In the genomic region with DNA sequence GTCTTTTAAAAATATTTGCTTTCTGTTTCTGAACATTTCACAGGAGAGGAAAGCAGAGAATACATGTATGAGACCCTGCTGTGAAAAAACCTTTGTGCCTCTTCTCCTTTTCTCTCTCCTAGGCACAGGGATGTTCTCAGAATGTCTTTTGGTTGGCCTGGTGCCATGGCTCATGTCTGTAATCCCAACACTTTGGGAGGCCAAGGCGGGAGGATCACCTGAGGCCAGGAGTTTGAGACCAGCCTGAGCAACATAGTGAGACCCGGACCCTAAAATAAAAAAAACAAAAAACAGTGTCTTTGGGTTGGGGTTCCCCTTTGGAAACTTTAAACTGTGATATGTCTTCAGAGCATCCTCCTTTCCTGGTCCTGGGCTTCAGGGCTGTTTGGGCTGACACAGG, we compare ENCODE assay signal across 13 cellular contexts. TPM values are rescaled to one million over a fixed set of nuclear protein-coding genes. Genes with fewer than 3 reads are reported as not detected.
DNase-seq lines count a peak whose midpoint lies in the region; ATAC-seq, FAIRE-seq and TF ChIP-seq lines count a peak whose summit lies in the region.
"Had no signal": no experiment of that assay in that cellular context is flagged by ENCODE, and none has a peak within 500 bp of the region (broad histone marks: within the 10 kb centered on the region; RNA-seq: fewer than 3 reads in every experiment).

No MANE protein-coding gene starts in this region.

- TF ChIP-seq RAD21 in H1 (IDR thresholded peaks at IDR 0.05 in 1 of 2, conservative IDR thresholded peaks at IDR 0.05 in 1 of 2; ENCODE audit: low read depth in 2 of 2, low read length in 2 of 2): no peak

- peak overlapping the region; percentile 97 for H3K4me3 Mint-ChIP-seq in activated CD4-positive, alpha-beta T cell treated with anti-CD3 and anti-CD28 coated beads for 36 hours

- no peaks in the 10 kb centered on the region; the same call in 1 of the 2 replicates for H3K23me2 ChIP-seq in H1 (ENCODE audit: low read depth, low read length)

- no peaks in the 10 kb centered on the region for H3K9me3 ChIP-seq in OCI-LY7 (ENCODE audit: low read length)
- H3K9me3 ChIP-seq in H1 (ENCODE audit: insufficient read depth in 2 of 2, low read depth in 1 of 2, low read length in 1 of 2): no peaks in the 10 kb centered on the region; a peak in 1 of 4 replicates
- H3K9me3 ChIP-seq in trophoblast cell (ENCODE audit: insufficient read depth, low read depth, low read length): no peaks in the 10 kb centered on the region

- no peak overlapping the region for H4K91ac ChIP-seq in H1 (replicated peaks; ENCODE audit: insufficient read length, low read length)
- no peak overlapping the region for H4K91ac ChIP-seq in trophoblast cell (ENCODE audit: low read depth, low read length)

- H3K9me2 ChIP-seq in OCI-LY7 (ENCODE audit: insufficient read depth, low read length): no peaks in the 10 kb centered on the region

- H2BK20ac ChIP-seq in H1 (ENCODE audit: low read length): no peak overlapping the region

- no peak for TF ChIP-seq POLR2A in H1 (IDR thresholded peaks at IDR 0.05; ENCODE audit: control extremely low read depth in 1 of 2, low read depth in 2 of 2, low read length in 2 of 2)

- H2AK5ac ChIP-seq in H1 (ENCODE audit: low read depth, low read length) (no peak overlapping the region), trophoblast cell (ENCODE audit: low read length) (no peak overlapping the region)

- TF ChIP-seq CTCF in OCI-LY7 (conservative IDR thresholded peaks at IDR 0.05; ENCODE audit: low read length) (no peak), H1 (IDR thresholded peaks at IDR 0.05; ENCODE audit: control extremely low read depth in 1 of 3, insufficient read depth in 1 of 3, low read depth in 1 of 3, low read length in 3 of 3) (no peak)

- H4K5ac ChIP-seq in H1 (ENCODE audit: insufficient read length, low read depth, low read length): no peak overlapping the region

- H3K27ac Mint-ChIP-seq in activated CD4-positive, alpha-beta T cell treated with anti-CD3 and anti-CD28 coated beads for 36 hours: no peak overlapping the region

- H3K4me1 Mint-ChIP-seq in activated CD4-positive, alpha-beta T cell treated with anti-CD3 and anti-CD28 coated beads for 36 hours: peaks cover 34% of the 10 kb centered on the region

- no peak overlapping the region for H3K4me3 ChIP-seq in OCI-LY7 (ENCODE audit: low read depth, low read length, poor library complexity, severe bottlenecking)
- H3K4me3 ChIP-seq in H1 (ENCODE audit: extremely low read depth in 1 of 4, insufficient read depth in 2 of 4, low read depth in 3 of 4, low read length in 4 of 4): peak overlapping the region in 1 of 4 experiments; percentile 97; a peak in 2 of 8 replicates
- no peak overlapping the region for H3K4me3 ChIP-seq in trophoblast cell (ENCODE audit: low read depth, low read length)

- POLR2A ChIA-PET in activated CD4-positive, alpha-beta T cell treated with anti-CD3 and anti-CD28 coated beads for 36 hours (lab: Charles Lee): no interaction called here
- POLR2A ChIA-PET in OCI-LY7 (lab: Charles Lee): no interaction called here
- POLR2A ChIA-PET in H1 (lab: Charles Lee; ENCODE audit: partially characterized antibody): interaction anchor here (1.0 kb wide), 1 partner anchor 22 kb away, joined by 3 read pairs; no protein-coding TSS in a partner anchor

- H3K9ac ChIP-seq in H1 (replicated peaks in 1 of 4; ENCODE audit: extremely low read depth in 1 of 4, low read depth in 3 of 4, low read length in 3 of 4) (no peak overlapping the region), trophoblast cell (ENCODE audit: low read length) (no peak overlapping the region)

- H3K36me3 ChIP-seq in OCI-LY7 (ENCODE audit: insufficient read depth, low read length): peaks cover 8% of the 10 kb centered on the region; the same call in 1 of the 2 replicates
- H3K36me3 ChIP-seq in H1 (ENCODE audit: control insufficient read depth in 2 of 4, insufficient read depth in 4 of 4, low read length in 3 of 4): peaks cover 0 to 15% (median 0%) of the 10 kb centered on the region in 4 experiments; a peak in 3 of 8 replicates
- H3K36me3 ChIP-seq in trophoblast cell (ENCODE audit: control insufficient read depth in 1 of 2, insufficient read depth in 2 of 2, low read length in 2 of 2): peaks cover 8 to 11% of the 10 kb centered on the region in 2 experiments

- CTCF ChIA-PET in activated CD4-positive, alpha-beta T cell treated with anti-CD3 and anti-CD28 coated beads for 36 hours (lab: Charles Lee): no interaction called here
- CTCF ChIA-PET in OCI-LY7 (lab: Charles Lee; ENCODE audit: unreplicated experiment): no interaction called here
- CTCF ChIA-PET in H1 (lab: Charles Lee; ENCODE audit: partially characterized antibody): interaction anchor here (1.2 kb wide), 1 partner anchor 10 kb away, joined by 5 read pairs; no protein-coding TSS in a partner anchor

- H2BK12ac ChIP-seq in H1 (ENCODE audit: low read depth, low read length): no peak overlapping the region
- H2BK12ac ChIP-seq in trophoblast cell (ENCODE audit: low read length): no peak overlapping the region

- BruUV-seq in OCI-LY7 (replicated peaks; lab: Mats Ljungman, UMichigan): no TSS peak

- no peak overlapping the region for H4K12ac ChIP-seq in trophoblast cell (ENCODE audit: low read depth, low read length)

- intact Hi-C loops in activated CD4-positive, alpha-beta T cell treated with anti-CD3 and anti-CD28 coated beads for 36 hours (cut with DNase I, micrococcal nuclease): loop anchor here in 1 of 2 experiments (10.0 kb wide), 1 partner anchor 634 kb away; a partner anchor contains a TSS
- intact Hi-C loops in OCI-LY7 (cut with micrococcal nuclease; ENCODE audit: unreplicated experiment): no loop called here

- DNase-seq in activated CD4-positive, alpha-beta T cell treated with anti-CD3 and anti-CD28 coated beads for 36 hours: no peak
- no peak for DNase-seq in activated CD4-positive, alpha-beta T cell treated with anti-CD3 and anti-CD28 coated beads for 48 hours
- no peak for DNase-seq in OCI-LY7 (ENCODE audit: low spot score)
- no peak for DNase-seq in H1 (ENCODE audit: low read depth in 1 of 2, low spot score in 2 of 2)
- no peak for DNase-seq in trophoblast cell
- no peak for DNase-seq in OCI-M1 (lab: John Stamatoyannopoulos, UW)
- DNase-seq in COLO668 (lab: John Stamatoyannopoulos, UW; ENCODE audit: unreplicated experiment): no peak
- no peak for DNase-seq in dedifferentiated amniotic fluid mesenchymal stem cell (ENCODE audit: extremely low spot score)
- DNase-seq: activated effector memory CD4-positive, alpha-beta T cell treated with Interleukin-2 at 50 U/mL for 16 hours; left colon had no signal

- TF ChIP-seq EP300 in H1 (IDR thresholded peaks at IDR 0.05; ENCODE audit: borderline replicate concordance in 1 of 2, low read depth in 2 of 2, low read length in 2 of 2): no peak

- H3K4me1 ChIP-seq in OCI-LY7 (ENCODE audit: insufficient read depth, low read length, poor library complexity, severe bottlenecking): peaks cover 37% of the 10 kb centered on the region
- peaks cover 0 to 7% (median 3%) of the 10 kb centered on the region in 4 experiments; a peak in 3 of 7 replicates for H3K4me1 ChIP-seq in H1 (replicated peaks in 1 of 4; ENCODE audit: control insufficient read depth in 3 of 4, insufficient read depth in 4 of 4, low read length in 3 of 4)
- H3K4me1 ChIP-seq in trophoblast cell (ENCODE audit: control insufficient read depth in 1 of 2, insufficient read depth in 2 of 2, low read length in 2 of 2): peaks cover 4 to 8% of the 10 kb centered on the region in 2 experiments
- H3K4me1 ChIP-seq: A549 had no signal

- no peak overlapping the region for H2BK5ac ChIP-seq in H1 (ENCODE audit: low read depth, low read length)
- H2BK5ac ChIP-seq in trophoblast cell (ENCODE audit: low read depth, low read length, poor library complexity): no peak overlapping the region

- H3K56ac ChIP-seq in H1 (replicated peaks; ENCODE audit: insufficient read length, low read depth, low read length): no peak overlapping the region

- ATAC-seq in activated CD4-positive, alpha-beta T cell treated with anti-CD3 and anti-CD28 coated beads for 36 hours: no peak
- ATAC-seq: A549, left colon had no signal

- no peak overlapping the region for H3K14ac ChIP-seq in H1 (ENCODE audit: insufficient read length)
- H3K14ac ChIP-seq in trophoblast cell (ENCODE audit: low read length): no peak overlapping the region

- peak overlapping the region; percentile 100 for H3K4me2 ChIP-seq in OCI-LY7 (ENCODE audit: low read length)
- peak overlapping the region; percentile 59 to 66; a peak in 1 of 4 replicates for H3K4me2 ChIP-seq in H1 (ENCODE audit: insufficient read depth in 1 of 2, low read depth in 2 of 2, low read length in 2 of 2)
- peak overlapping the region; percentile 10 for H3K4me2 ChIP-seq in trophoblast cell (ENCODE audit: low read length)

- no peaks in the 10 kb centered on the region for H3K27me3 ChIP-seq in H1 (replicated peaks in 1 of 4; ENCODE audit: control insufficient read depth in 3 of 4, extremely low read depth in 1 of 4, insufficient read depth in 3 of 4, low read length in 3 of 4)
- no peaks in the 10 kb centered on the region for H3K27me3 ChIP-seq in trophoblast cell (ENCODE audit: insufficient read depth, low read length)

- no peak overlapping the region for H2BK15ac ChIP-seq in H1 (ENCODE audit: low read length)

- H3K79me1 ChIP-seq in H1 (ENCODE audit: low read depth, low read length): peaks cover 6% of the 10 kb centered on the region
- peaks cover 7% of the 10 kb centered on the region for H3K79me1 ChIP-seq in trophoblast cell (ENCODE audit: low read length)

- H4K20me1 ChIP-seq in OCI-LY7 (ENCODE audit: insufficient read depth, low read length): no peaks in the 10 kb centered on the region
- peaks cover 0 to 7% of the 10 kb centered on the region in 2 experiments for H4K20me1 ChIP-seq in H1 (replicated peaks in 1 of 2; ENCODE audit: control insufficient read depth in 1 of 2, insufficient read depth in 2 of 2, low read length in 2 of 2)

- H3K27ac ChIP-seq in OCI-LY7 (ENCODE audit: low read depth, low read length, poor library complexity, severe bottlenecking) (no peak overlapping the region), H1 (ENCODE audit: low read depth, low read length) (no peak overlapping the region), trophoblast cell (ENCODE audit: low read depth, low read length) (no peak overlapping the region)
- H3K27ac ChIP-seq: epithelial cell of prostate had no signal

- H3K36me3 Mint-ChIP-seq in activated CD4-positive, alpha-beta T cell treated with anti-CD3 and anti-CD28 coated beads for 36 hours (ENCODE audit: low read depth): peaks cover 22% of the 10 kb centered on the region

- WGBS in H1 (ENCODE audit: extremely low coverage in 1 of 2, insufficient coverage in 1 of 2, insufficient read length in 1 of 2, insufficient replicate concordance in 2 of 2, low coverage in 1 of 2, low lambda C conversion rate in 2 of 2, missing lambda C conversion rate in 1 of 2), 2 experiments: 95% methylated on average over 2 of the region's 2 CpGs; no CpG with 5 or more reads in 1 of the 2 experiments
- no CpG with 5 or more reads among the region's 2 CpGs for WGBS in trophoblast cell (ENCODE audit: extremely low coverage, insufficient coverage, insufficient read length)

- no peak overlapping the region for H3K4ac ChIP-seq in H1 (replicated peaks; ENCODE audit: insufficient read length, low read depth, low read length)
- H3K4ac ChIP-seq in trophoblast cell (ENCODE audit: low read depth, low read length): peak overlapping the region; percentile 91

- no peak overlapping the region for H2AFZ ChIP-seq in OCI-LY7 (ENCODE audit: low read length)
- H2AFZ ChIP-seq in H1 (ENCODE audit: low read length): no peak overlapping the region
- no peak overlapping the region for H2AFZ ChIP-seq in trophoblast cell (ENCODE audit: insufficient read depth, low read length, poor library complexity)

- H4K8ac ChIP-seq in H1 (ENCODE audit: extremely low read depth, insufficient read depth, low read length) (no peak overlapping the region), trophoblast cell (ENCODE audit: low read depth, low read length) (no peak overlapping the region)

- no peaks in the 10 kb centered on the region for H3K27me3 Mint-ChIP-seq in activated CD4-positive, alpha-beta T cell treated with anti-CD3 and anti-CD28 coated beads for 36 hours

- no peak overlapping the region for H3K23ac ChIP-seq in H1 (ENCODE audit: insufficient read length)
- no peak overlapping the region for H3K23ac ChIP-seq in trophoblast cell (ENCODE audit: low read length)

- H2BK120ac ChIP-seq in H1 (replicated peaks; ENCODE audit: low read depth, low read length) (no peak overlapping the region), trophoblast cell (ENCODE audit: insufficient read depth, low read length, poor library complexity) (no peak overlapping the region)

- no peaks in the 10 kb centered on the region for H3K9me3 Mint-ChIP-seq in activated CD4-positive, alpha-beta T cell treated with anti-CD3 and anti-CD28 coated beads for 36 hours (ENCODE audit: low read depth)

- no peak for FAIRE-seq in H1 (lab: Jason Lieb, UNC)
- FAIRE-seq: A549, GM19239 had no signal

- H3K18ac ChIP-seq in H1 (ENCODE audit: extremely low read depth, low read length): no peak overlapping the region
- peak overlapping the region; percentile 67 for H3K18ac ChIP-seq in trophoblast cell (ENCODE audit: low read length)

- H3K79me2 ChIP-seq in OCI-LY7 (ENCODE audit: insufficient read depth, low read depth, low read length) (peaks cover 12% of the 10 kb centered on the region; the same call in 1 of the 2 replicates), H1 (ENCODE audit: control insufficient read depth in 1 of 2, insufficient read depth in 2 of 2, low read length in 2 of 2) (peaks cover 8 to 56% of the 10 kb centered on the region in 2 experiments; a peak in 3 of 4 replicates), trophoblast cell (ENCODE audit: control insufficient read depth, insufficient read depth, low read length, poor library complexity) (peaks cover 23% of the 10 kb centered on the region)

RNA-seq across cellular contexts. Expression of a gene that starts 1.5 kb away (rescaled TPM):
- 1 to 10 TPM; 6.4 to 6.7 TPM for total RNA-seq in activated CD4-positive, alpha-beta T cell treated with anti-CD3 and anti-CD28 coated beads for 36 hours
- 8.0 and 11.0 TPM in 2 replicates for total RNA-seq in OCI-LY7 (2014; rRNA removed; shearing (Covaris generic))
- 16.0 and 16.8 TPM in 2 replicates for total RNA-seq in OCI-LY7 (2022)
- 13.7 and 15.8 TPM in 2 replicates for total RNA-seq in H1 (2021; fragmentation: NEBNext Ultra II Directional; extraction: Animal tissue kit (Norgen Biotek cat#: 25700))
- 5.4 and 7.2 TPM in 2 replicates for polyA plus RNA-seq in H1 (2011; rRNA removed)
- 7.5 TPM for polyA plus RNA-seq in H1 (2011; cell fraction: cytosol; rRNA removed)
- 3.6 TPM for polyA plus RNA-seq in H1 (2011; cell fraction: nucleus; rRNA removed)
- polyA plus RNA-seq in H1 (2012, experiment 1 of 2): 7.7 to 10.1 TPM (median 8.7 TPM) in 4 replicates
- polyA plus RNA-seq in H1 (2012, experiment 2 of 2): 0.71 TPM
- polyA plus RNA-seq in H1 (2013, experiment 1 of 2): 6.8 TPM
- 7.1 TPM for polyA plus RNA-seq in H1 (2013, experiment 2 of 2)
- polyA minus RNA-seq in H1 (2011; rRNA and poly(A)+ RNA removed): 17.5 and 26.4 TPM in 2 replicates
- polyA minus RNA-seq in H1 (2011; cell fraction: cytosol; rRNA and poly(A)+ RNA removed): 11.2 TPM
- 9.8 TPM for polyA minus RNA-seq in H1 (2011; cell fraction: nucleus; rRNA and poly(A)+ RNA removed)
- polyA plus RNA-seq in trophoblast cell (2013): 9.9 and 10.1 TPM in 2 replicates

RNA-seq across cellular contexts. Expression of a gene that starts 21.3 kb away (rescaled TPM):
- 10 to 100 TPM; 10.3 to 12.4 TPM for total RNA-seq in activated CD4-positive, alpha-beta T cell treated with anti-CD3 and anti-CD28 coated beads for 36 hours
- 13.3 and 21.6 TPM in 2 replicates for total RNA-seq in OCI-LY7 (2014; rRNA removed; shearing (Covaris generic))
- total RNA-seq in OCI-LY7 (2022): 16.3 and 17.4 TPM in 2 replicates
- total RNA-seq in H1 (2021; fragmentation: NEBNext Ultra II Directional; extraction: Animal tissue kit (Norgen Biotek cat#: 25700)): 8.3 and 9.0 TPM in 2 replicates
- polyA plus RNA-seq in H1 (2011; rRNA removed): 14.3 and 16.5 TPM in 2 replicates
- polyA plus RNA-seq in H1 (2011; cell fraction: cytosol; rRNA removed): 16.1 TPM
- polyA plus RNA-seq in H1 (2011; cell fraction: nucleus; rRNA removed): 18.6 TPM
- 8.1 to 14.0 TPM (median 11.7 TPM) in 4 replicates for polyA plus RNA-seq in H1 (2012, experiment 1 of 2)
- 13.3 TPM for polyA plus RNA-seq in H1 (2012, experiment 2 of 2)
- 17.4 TPM for polyA plus RNA-seq in H1 (2013, experiment 1 of 2)
- 16.5 TPM for polyA plus RNA-seq in H1 (2013, experiment 2 of 2)
- polyA minus RNA-seq in H1 (2011; rRNA and poly(A)+ RNA removed): 9.4 and 11.3 TPM in 2 replicates
- polyA minus RNA-seq in H1 (2011; cell fraction: cytosol; rRNA and poly(A)+ RNA removed): 5.1 TPM
- polyA minus RNA-seq in H1 (2011; cell fraction: nucleus; rRNA and poly(A)+ RNA removed): 3.4 TPM
- 0.66 and 0.76 TPM in 2 replicates for polyA plus RNA-seq in trophoblast cell (2013)

RNA-seq across cellular contexts. Expression of a gene that starts 39.7 kb away (rescaled TPM):
- 10 to 100 TPM; 48.0 to 53.7 TPM for total RNA-seq in activated CD4-positive, alpha-beta T cell treated with anti-CD3 and anti-CD28 coated beads for 36 hours
- 48.9 and 60.5 TPM in 2 replicates for total RNA-seq in OCI-LY7 (2014; rRNA removed; shearing (Covaris generic))
- total RNA-seq in OCI-LY7 (2022): 69.0 and 73.2 TPM in 2 replicates
- 84.2 and 88.4 TPM in 2 replicates for total RNA-seq in H1 (2021; fragmentation: NEBNext Ultra II Directional; extraction: Animal tissue kit (Norgen Biotek cat#: 25700))
- polyA plus RNA-seq in H1 (2011; rRNA removed): 101 and 160 TPM in 2 replicates
- polyA plus RNA-seq in H1 (2011; cell fraction: cytosol; rRNA removed): 144 TPM
- 65.0 TPM for polyA plus RNA-seq in H1 (2011; cell fraction: nucleus; rRNA removed)
- polyA plus RNA-seq in H1 (2012, experiment 1 of 2): 86.7 to 104 TPM (median 91.1 TPM) in 4 replicates
- 112 TPM for polyA plus RNA-seq in H1 (2012, experiment 2 of 2)
- 63.3 TPM for polyA plus RNA-seq in H1 (2013, experiment 1 of 2)
- polyA plus RNA-seq in H1 (2013, experiment 2 of 2): 63.8 TPM
- 30.2 and 38.3 TPM in 2 replicates for polyA minus RNA-seq in H1 (2011; rRNA and poly(A)+ RNA removed)
- polyA minus RNA-seq in H1 (2011; cell fraction: cytosol; rRNA and poly(A)+ RNA removed): 31.8 TPM
- 35.5 TPM for polyA minus RNA-seq in H1 (2011; cell fraction: nucleus; rRNA and poly(A)+ RNA removed)
- polyA plus RNA-seq in trophoblast cell (2013): 68.7 and 69.1 TPM in 2 replicates

Comparison
In these comparisons a context has a peak if more than half of its experiments do, and no peak if none do; other contexts are left out.
1. H3K4me2 ChIP-seq: peak in every context shown above with its lines; median percentile 100 in OCI-LY7; 62 in H1; 10 in trophoblast cell.